8 cellular contexts compared by ENCODE assay signal in the genomic region with DNA sequence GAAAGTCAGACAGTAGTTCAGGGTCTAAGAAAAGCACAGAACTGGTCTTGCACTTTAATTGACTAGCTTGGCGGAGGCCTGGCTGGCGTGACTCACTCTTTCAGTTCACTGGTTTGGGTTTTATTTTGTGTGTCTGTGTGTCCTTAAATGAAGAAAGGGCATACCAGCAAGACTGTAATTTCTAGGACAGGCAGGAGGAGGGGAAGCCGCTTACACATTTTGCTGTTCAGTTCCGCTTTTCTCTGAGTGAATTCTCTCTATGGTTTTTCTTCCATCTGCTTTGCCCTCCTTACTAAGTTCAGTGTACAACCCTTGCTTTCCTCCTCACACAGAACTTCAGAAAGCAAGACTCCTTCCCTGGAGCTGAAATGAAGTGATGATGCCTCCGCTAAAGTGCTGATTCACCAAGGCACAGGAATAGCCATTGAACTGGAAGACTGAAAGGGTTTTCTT.
DNase-seq lines count a peak whose midpoint lies in the region; ATAC-seq and TF ChIP-seq lines count a peak whose summit lies in the region.

No MANE protein-coding gene starts in this region.

- no peaks in the 10 kb centered on the region for H4K20me1 ChIP-seq in OCI-LY1 (ENCODE audit: insufficient read depth, low read length)

- H3K4me1 ChIP-seq in OCI-LY1 (ENCODE audit: insufficient read depth, low read length, severe bottlenecking) (peaks cover 76% of the 10 kb centered on the region), left ventricle myocardium inferior (peaks cover 58% of the 10 kb centered on the region), upper lobe of right lung (peaks cover 4% of the 10 kb centered on the region)

- TF ChIP-seq CTCF in OCI-LY1 (IDR thresholded peaks at IDR 0.05; ENCODE audit: low read length) (no peak), left ventricle myocardium inferior (IDR thresholded peaks at IDR 0.05; ENCODE audit: borderline replicate concordance) (no peak), upper lobe of right lung (IDR thresholded peaks at IDR 0.05) (no peak)

- ATAC-seq in GM18519 (IDR thresholded peaks at IDR 0.05; ENCODE audit: low FRiP score, unreplicated experiment) = peak; percentile 36
- ATAC-seq in HG02763 (IDR thresholded peaks at IDR 0.05; ENCODE audit: unreplicated experiment) = peak; percentile 46
- ATAC-seq in upper lobe of right lung = peak; percentile 75

- H3K4me2 ChIP-seq in OCI-LY1 (ENCODE audit: low read length) = peak overlapping the region; percentile 41

- peak overlapping the region; percentile 50 for H3K9ac ChIP-seq in OCI-LY1 (ENCODE audit: low read length)

- H3K4me3 ChIP-seq in OCI-LY1 (ENCODE audit: low read depth, low read length, poor library complexity, severe bottlenecking) (peak overlapping the region; percentile 18), left ventricle myocardium inferior (no peak overlapping the region), upper lobe of right lung (no peak overlapping the region)

- H3K27ac ChIP-seq in OCI-LY1 (ENCODE audit: low read depth, low read length, poor library complexity, severe bottlenecking) (peak overlapping the region; percentile 94), left ventricle myocardium inferior (replicated peaks) (peak overlapping the region; percentile 72), upper lobe of right lung (no peak overlapping the region)

- H3K27me3 ChIP-seq in OCI-LY1 (ENCODE audit: insufficient read depth, low read length) = no peaks in the 10 kb centered on the region
- no peaks in the 10 kb centered on the region for H3K27me3 ChIP-seq in left ventricle myocardium inferior (ENCODE audit: low read depth)
- no peaks in the 10 kb centered on the region for H3K27me3 ChIP-seq in upper lobe of right lung

- no peaks in the 10 kb centered on the region for H3K9me2 ChIP-seq in OCI-LY1 (ENCODE audit: low read depth, low read length)

- H3F3A ChIP-seq in OCI-LY1 (ENCODE audit: insufficient read depth, low read length) = peaks cover 5% of the 10 kb centered on the region; the same call in 1 of the 2 replicates

- H2AFZ ChIP-seq in OCI-LY1 (ENCODE audit: low read length) = no peak overlapping the region

- intact Hi-C loops in left ventricle myocardium inferior (cut with micrococcal nuclease) = loop anchor here (5.0 kb wide), 1 partner anchor 155 kb away; no protein-coding TSS in a partner anchor
- intact Hi-C loops in upper lobe of right lung (cut with DNase I) = no loop called here

- DNase-seq in left ventricle myocardium inferior = peak; percentile 21
- DNase-seq in upper lobe of right lung = no peak
- DNase-seq in mesenteric fat pad (ENCODE audit: low spot score) = no peak
- DNase-seq in HuH-7.5 (ENCODE audit: low spot score) = no peak
- DNase-seq in NCI-H1417 treated with DMSO at 0.1 percent for 48 hours (lab: John Stamatoyannopoulos, UW) = no peak

- H3K36me3 ChIP-seq in OCI-LY1 (ENCODE audit: insufficient read depth, low read length) = peaks cover 48% of the 10 kb centered on the region
- peaks cover 31% of the 10 kb centered on the region for H3K36me3 ChIP-seq in left ventricle myocardium inferior
- H3K36me3 ChIP-seq in upper lobe of right lung = peaks cover 15% of the 10 kb centered on the region

- no peaks in the 10 kb centered on the region for H3K79me2 ChIP-seq in OCI-LY1 (ENCODE audit: insufficient read depth, low read length)

- H3K9me3 ChIP-seq in OCI-LY1 (ENCODE audit: low read length) = no peaks in the 10 kb centered on the region
- H3K9me3 ChIP-seq in left ventricle myocardium inferior (replicated peaks) = no peaks in the 10 kb centered on the region
- H3K9me3 ChIP-seq in upper lobe of right lung = no peaks in the 10 kb centered on the region
